In genomic region chr2:172097557-172098131, GRCh38 we compare ENCODE assay signal across 11 cellular contexts. TPM values are rescaled to one million over a fixed set of nuclear protein-coding genes. Genes with fewer than 3 reads are reported as not detected.
DNase-seq lines count a peak whose midpoint lies in the region; ATAC-seq, FAIRE-seq and TF ChIP-seq lines count a peak whose summit lies in the region.
"Had no signal": no experiment of that assay in that cellular context is flagged by ENCODE, and none has a peak within 500 bp of the region (broad histone marks: within the 10 kb centered on the region; RNA-seq: fewer than 3 reads in every experiment).

No MANE protein-coding gene starts in this region.

- TF ChIP-seq CTCF in Panc1 (IDR thresholded peaks at IDR 0.05) (no peak), uterus (IDR thresholded peaks at IDR 0.05) (no peak)

- BruUV-seq in Panc1 (replicated peaks; lab: Mats Ljungman, UMichigan), result no TSS peak

- in situ Hi-C loops in Panc1 (cut with HindIII; ENCODE audit: low pct_unique_long_range_greater_than_20kb, low sequenced_read_pairs), result no loop called here

- peak; percentile 20 for DNase-seq in AG08396 (ENCODE audit: low spot score)
- peak; percentile 48 for DNase-seq in EL
- no peak for DNase-seq in Panc1 (ENCODE audit: low read depth, low spot score)
- DNase-seq in islet precursor cell, result peak; percentile 76
- no peak for DNase-seq in uterus
- DNase-seq in substantia nigra (lab: John Stamatoyannopoulos, UW), result no peak
- DNase-seq in H54 (ENCODE audit: insufficient read length, low spot score), result no peak
- DNase-seq: activated CD4-positive, CD25-positive, alpha-beta regulatory T cell treated with anti-CD3 and anti-CD28 coated beads, Interleukin-2, amount 50 U/mL, for 72 hours; NCI-H510A had no signal

- H3K4me1 ChIP-seq in Panc1 (ENCODE audit: control insufficient read depth, insufficient read depth, low read length) (peaks cover 38% of the 10 kb centered on the region), uterus (peaks cover 0 to 29% of the 10 kb centered on the region in 2 donors)

- CTCF ChIA-PET in Panc1 (lab: Charles Lee), result no interaction called here

- H3K27me3 ChIP-seq in Panc1 (ENCODE audit: control insufficient read depth, insufficient read depth, low read length) (no peaks in the 10 kb centered on the region; the same call in 1 of the 2 replicates), uterus (peaks cover 94% of the 10 kb centered on the region in 2 donors)

- peak overlapping the region in 1 of 2 experiments; percentile 67; a peak in 3 of 4 replicates for H3K4me3 ChIP-seq in Panc1 (ENCODE audit: low read depth in 2 of 2, low read length in 2 of 2)
- no peak overlapping the region for H3K4me3 ChIP-seq in uterus

- no peak for ATAC-seq in Panc1
- ATAC-seq in GM21515 (IDR thresholded peaks at IDR 0.05; ENCODE audit: unreplicated experiment), result no peak

- H3K36me3 ChIP-seq in Panc1 (ENCODE audit: control insufficient read depth, insufficient read depth, low read length) (no peaks in the 10 kb centered on the region), uterus (no peaks in the 10 kb centered on the region)
- H3K36me3 ChIP-seq: cardiac muscle cell had no signal

- TF ChIP-seq POLR2A in uterus (IDR thresholded peaks at IDR 0.05), result no peak
- TF ChIP-seq POLR2A in H54 (IDR thresholded peaks at IDR 0.05; ENCODE audit: low read depth, low read length), result no peak

- intact Hi-C loops in Panc1 (cut with micrococcal nuclease; ENCODE audit: unreplicated experiment) (no loop called here), uterus (cut with DNase I; ENCODE audit: low total_unique reads) (no loop called here)

- H3K9me3 ChIP-seq in Panc1 (ENCODE audit: control insufficient read depth, insufficient read depth, low read depth, low read length), result no peaks in the 10 kb centered on the region
- no peaks in the 10 kb centered on the region for H3K9me3 ChIP-seq in uterus

- FAIRE-seq in H54 (lab: Jason Lieb, UNC), result no peak

- POLR2A ChIA-PET in Panc1 (lab: Charles Lee), result interaction anchor here (0.7 kb wide), 1 partner anchor 14 kb away, joined by 3 read pairs; no protein-coding TSS in a partner anchor

- H3K27ac ChIP-seq in Panc1 (ENCODE audit: low read length), result peak overlapping the region; percentile 82
- no peak overlapping the region for H3K27ac ChIP-seq in uterus
- no peak overlapping the region for H3K27ac ChIP-seq in substantia nigra (ENCODE audit: low read depth, low read length, poor library complexity, severe bottlenecking)
- H3K27ac ChIP-seq: cardiac muscle cell had no signal

RNA-seq across cellular contexts. Expression of gene DLX2, which starts 5.1 kb away (rescaled TPM):
- total RNA-seq in Panc1 (2021; ENCODE audit: unreplicated experiment) (4.4 TPM), uterus (not detected)
- 1.7 TPM for polyA plus RNA-seq in Panc1 (2012; ENCODE audit: insufficient read length)
- total RNA-seq: cardiac muscle cell had no signal

RNA-seq across cellular contexts. Expression of gene DLX1, which starts 12.3 kb away (rescaled TPM):
- 3.5 TPM for total RNA-seq in Panc1 (2021; ENCODE audit: unreplicated experiment)
- polyA plus RNA-seq in Panc1 (2012; ENCODE audit: insufficient read length), result 2.7 TPM
- total RNA-seq in uterus, result under 1 TPM in 1 of 4 donors, not detected in 3; 0.14 TPM
- total RNA-seq: cardiac muscle cell had no signal
- polyA plus RNA-seq: cardiac muscle cell had no signal

Comparison
In these comparisons a context has a peak if more than half of its experiments do, and no peak if none do; other contexts are left out.
1. DNase-seq: peak in AG08396 (single experiment), EL (single experiment) and islet precursor cell (single experiment); none in Panc1 (single experiment), uterus (0 of 2), substantia nigra (0 of 49) and H54 (single experiment).